Comparison of ENCODE assay signal across 8 cellular contexts in the genomic region with DNA sequence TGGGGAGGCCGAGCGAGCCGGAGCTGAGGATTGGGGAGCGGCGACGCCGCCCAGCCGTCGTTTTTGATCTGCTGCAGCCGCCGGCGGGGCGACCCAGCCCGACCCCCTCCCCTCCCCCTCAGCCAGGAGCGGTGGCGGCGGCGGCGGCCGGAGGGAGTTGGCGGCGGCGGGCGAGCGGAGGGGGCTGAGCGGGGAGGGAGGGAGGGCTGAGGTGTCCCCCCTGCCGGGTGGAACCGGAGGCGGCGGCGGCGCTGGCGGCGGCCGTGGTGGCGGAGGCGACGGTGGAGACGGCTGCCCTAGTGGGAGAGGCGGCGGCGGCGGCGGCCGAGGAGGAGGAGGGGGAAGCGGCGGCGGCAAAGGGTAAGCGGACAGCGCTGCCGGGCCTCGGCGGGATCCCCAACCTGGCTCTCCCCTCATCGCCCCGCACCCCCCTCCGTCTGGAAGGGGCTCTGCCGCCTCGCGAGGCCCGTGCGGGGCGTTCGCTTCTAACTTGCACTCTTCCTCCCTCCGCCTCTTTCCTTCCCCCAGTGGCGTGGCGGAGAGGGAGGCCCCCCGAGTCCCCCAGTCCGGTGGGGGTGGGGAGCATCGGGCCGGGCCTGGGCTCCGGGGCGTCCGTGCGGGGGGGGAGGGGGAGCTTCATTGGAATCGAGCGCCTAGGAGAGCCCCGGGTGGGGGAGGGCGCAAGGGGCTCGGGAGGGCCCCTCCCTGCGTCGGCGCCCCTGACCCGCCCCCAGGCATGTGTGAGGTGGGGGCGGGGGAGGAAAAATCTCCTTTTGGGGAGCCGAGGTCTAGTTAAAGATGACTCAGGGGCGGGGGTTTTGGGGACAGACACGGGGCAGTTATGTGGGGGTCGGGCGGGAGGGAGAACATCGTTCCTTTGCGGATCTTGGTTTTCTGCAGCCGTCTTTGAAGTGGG. TPM values are rescaled to one million over a fixed set of nuclear protein-coding genes. Genes with fewer than 3 reads are reported as not detected.
A peak's percentile ranks its signal among the peaks of the same experiment; 100 is the strongest.
DNase-seq lines count a peak whose midpoint lies in the region; ATAC-seq and TF ChIP-seq lines count a peak whose summit lies in the region.

A gene with protein sequence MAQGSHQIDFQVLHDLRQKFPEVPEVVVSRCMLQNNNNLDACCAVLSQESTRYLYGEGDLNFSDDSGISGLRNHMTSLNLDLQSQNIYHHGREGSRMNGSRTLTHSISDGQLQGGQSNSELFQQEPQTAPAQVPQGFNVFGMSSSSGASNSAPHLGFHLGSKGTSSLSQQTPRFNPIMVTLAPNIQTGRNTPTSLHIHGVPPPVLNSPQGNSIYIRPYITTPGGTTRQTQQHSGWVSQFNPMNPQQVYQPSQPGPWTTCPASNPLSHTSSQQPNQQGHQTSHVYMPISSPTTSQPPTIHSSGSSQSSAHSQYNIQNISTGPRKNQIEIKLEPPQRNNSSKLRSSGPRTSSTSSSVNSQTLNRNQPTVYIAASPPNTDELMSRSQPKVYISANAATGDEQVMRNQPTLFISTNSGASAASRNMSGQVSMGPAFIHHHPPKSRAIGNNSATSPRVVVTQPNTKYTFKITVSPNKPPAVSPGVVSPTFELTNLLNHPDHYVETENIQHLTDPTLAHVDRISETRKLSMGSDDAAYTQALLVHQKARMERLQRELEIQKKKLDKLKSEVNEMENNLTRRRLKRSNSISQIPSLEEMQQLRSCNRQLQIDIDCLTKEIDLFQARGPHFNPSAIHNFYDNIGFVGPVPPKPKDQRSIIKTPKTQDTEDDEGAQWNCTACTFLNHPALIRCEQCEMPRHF (plus strand): TSS at position 57 of the 916 bp plus-strand sequence. CDS start 52,286 bp downstream, outside the sequence.

- CTCF ChIA-PET in HCT116 (lab: Charles Lee): no interaction called here
- CTCF ChIA-PET in activated CD4-positive, alpha-beta memory T cell treated with anti-CD3 and anti-CD28 coated beads for 36 hours (lab: Charles Lee): interaction anchor here (0.7 to 1.8 kb wide), 6 partner anchors 114 to 289 kb away, joined by 3 to 4 read pairs (median 3); no protein-coding TSS in a partner anchor

- RAD21 ChIA-PET in HCT116 (lab: Charles Lee; ENCODE audit: low non-redundant PET in 1 of 2, low total read pairs in 2 of 2, uncharacterized antibody in 2 of 2, unreplicated experiment in 2 of 2): no interaction called here

- no peaks in the 10 kb centered on the region for H3K9me2 ChIP-seq in HCT116 (ENCODE audit: insufficient read depth)

- peak within 1 kb of the TSS; percentile 84 for H3K9ac ChIP-seq in HCT116 (ENCODE audit: low read length)

- no peaks in the 10 kb centered on the region for H3K9me3 Mint-ChIP-seq in activated CD4-positive, alpha-beta memory T cell treated with anti-CD3 and anti-CD28 coated beads for 36 hours

- H3K36me3 Mint-ChIP-seq in activated CD4-positive, alpha-beta memory T cell treated with anti-CD3 and anti-CD28 coated beads for 36 hours: peaks cover 27% of the 10 kb centered on the region

- no TSS peak for BruUV-seq in HCT116 (replicated peaks; lab: Mats Ljungman, UMichigan)

- H3K27ac ChIP-seq in HCT116 (ENCODE audit: low read depth, low read length) (peak within 1 kb of the TSS; percentile 95), mesodermal cell (ENCODE audit: low read depth, low read length, severe bottlenecking) (peak within 1 kb of the TSS; percentile 98)

- no peak for TF ChIP-seq RAD21 in HCT116 (IDR thresholded peaks at IDR 0.05; ENCODE audit: low read depth)

- H3K4me3 Mint-ChIP-seq in activated CD4-positive, alpha-beta memory T cell treated with anti-CD3 and anti-CD28 coated beads for 36 hours: peak within 1 kb of the TSS; percentile 93

- H2AFZ ChIP-seq in HCT116 (ENCODE audit: low read depth, low read length, poor library complexity, severe bottlenecking): peak within 1 kb of the TSS; percentile 66

- TF ChIP-seq POLR2A in HCT116 (IDR thresholded peaks at IDR 0.05; ENCODE audit: borderline replicate concordance, extremely low read depth, insufficient read depth, insufficient read length): no peak
- no peak for TF ChIP-seq POLR2A in NB4 (IDR thresholded peaks at IDR 0.05; ENCODE audit: extremely low read depth, insufficient read length)

- WGBS in mesodermal cell (ENCODE audit: insufficient coverage in 2 of 2), 2 experiments: 0% methylated on average over 7 to 9 of the region's 92 CpGs

- ATAC-seq in HCT116: peak; percentile 40

- no peaks in the 10 kb centered on the region for H3K9me3 ChIP-seq in HCT116 (ENCODE audit: control insufficient read depth in 1 of 2, insufficient read depth in 1 of 2, low read depth in 1 of 2, low read length in 2 of 2)
- H3K9me3 ChIP-seq in mesodermal cell (ENCODE audit: control insufficient read depth, low read length): no peaks in the 10 kb centered on the region

- POLR2A ChIA-PET in HCT116 (lab: Charles Lee): interaction anchor here (0.9 kb wide), 1 partner anchor 14 kb away, joined by 3 read pairs; no protein-coding TSS in a partner anchor
- POLR2A ChIA-PET in activated CD4-positive, alpha-beta memory T cell treated with anti-CD3 and anti-CD28 coated beads for 36 hours (lab: Charles Lee): interaction anchor here (0.7 to 4.5 kb wide), 19 partner anchors 18 to 287 kb away, joined by 3 to 48 read pairs (median 4); no protein-coding TSS in a partner anchor

- H3K27me3 Mint-ChIP-seq in activated CD4-positive, alpha-beta memory T cell treated with anti-CD3 and anti-CD28 coated beads for 36 hours: no peaks in the 10 kb centered on the region

- TF ChIP-seq CTCF in GM06990 (IDR thresholded peaks at IDR 0.05; ENCODE audit: insufficient read depth, low read length, poor library complexity, severe bottlenecking) (no peak), HCT116 (IDR thresholded peaks at IDR 0.05 in 2 of 3, conservative IDR thresholded peaks at IDR 0.05 in 1 of 3; ENCODE audit: borderline replicate concordance in 1 of 3, insufficient read depth in 1 of 3, low read depth in 2 of 3, low read length in 2 of 3) (no peak), NB4 (IDR thresholded peaks at IDR 0.05; ENCODE audit: low read depth, low read length) (no peak)

- H4K20me1 ChIP-seq in HCT116 (ENCODE audit: insufficient read depth): peaks cover 12% of the 10 kb centered on the region; the same call in 1 of the 2 replicates

- DNase-seq in GM06990 (ENCODE audit: extremely low read depth, insufficient read length) (peak; percentile 79), HCT116 (ENCODE audit: low read depth, low spot score) (no peak), NB4 (ENCODE audit: low read depth) (peak; percentile 72), inferior parietal cortex (ENCODE audit: extremely low spot score) (no peak)
- DNase-seq in activated CD4-positive, alpha-beta memory T cell treated with anti-CD3 and anti-CD28 coated beads for 36 hours: peak; percentile 88
- peak; percentile 64 for DNase-seq in effector CD4-positive, alpha-beta T cell
- peak; percentile 53 for DNase-seq in stimulated activated CD8-positive, alpha-beta memory T cell treated with anti-CD3 and anti-CD28 coated beads, Interleukin-15, amount 100 ng/mL, for 1 hour (ENCODE audit: low read depth)

- peaks cover 51% of the 10 kb centered on the region for H3K79me2 ChIP-seq in HCT116 (ENCODE audit: insufficient read depth, low read length)

- peaks cover 33% of the 10 kb centered on the region for H3K4me1 Mint-ChIP-seq in activated CD4-positive, alpha-beta memory T cell treated with anti-CD3 and anti-CD28 coated beads for 36 hours (ENCODE audit: low read depth)

- H3K27me3 ChIP-seq in GM06990 (replicated peaks; ENCODE audit: control insufficient read depth, insufficient read depth, low read length): no peaks in the 10 kb centered on the region
- H3K27me3 ChIP-seq in HCT116 (ENCODE audit: insufficient read depth, low read length): 0 out of 2 replicates have a peak, but pooled peaks cover 3% of the 10 kb centered on the region

- H3K4me3 ChIP-seq in GM06990 (replicated peaks; ENCODE audit: low read depth, low read length) (peak within 1 kb of the TSS; percentile 97), HCT116 (replicated peaks in 1 of 2; ENCODE audit: low read depth in 1 of 2, low read length in 2 of 2) (peak within 1 kb of the TSS; percentile 76 to 82), NB4 (ENCODE audit: low read depth, low read length) (peak within 1 kb of the TSS; percentile 89), mesodermal cell (ENCODE audit: extremely low read depth, insufficient read depth, low read length, poor library complexity, severe bottlenecking) (peak within 1 kb of the TSS; percentile 90)

- intact Hi-C loops in HCT116 (cut with micrococcal nuclease): loop anchor here (5.0 kb wide), 1 partner anchor 86 kb away; no protein-coding TSS in a partner anchor
- intact Hi-C loops in activated CD4-positive, alpha-beta memory T cell treated with anti-CD3 and anti-CD28 coated beads for 36 hours (cut with micrococcal nuclease): loop anchor here (1.0 to 10.0 kb wide), 9 partner anchors 51 to 483 kb away; a partner anchor contains a TSS

- H3K36me3 ChIP-seq in GM06990 (ENCODE audit: control insufficient read depth, insufficient read depth, low read length): no peaks in the 10 kb centered on the region
- no peaks in the 10 kb centered on the region for H3K36me3 ChIP-seq in HCT116 (ENCODE audit: control insufficient read depth in 1 of 2, insufficient read depth in 2 of 2, low read length in 2 of 2)
- H3K36me3 ChIP-seq in mesodermal cell (ENCODE audit: control insufficient read depth, insufficient read depth, low read length): no peaks in the 10 kb centered on the region

- peak within 1 kb of the TSS; percentile 88 for H3K4me2 ChIP-seq in HCT116 (ENCODE audit: low read length)

- H3K27ac Mint-ChIP-seq in activated CD4-positive, alpha-beta memory T cell treated with anti-CD3 and anti-CD28 coated beads for 36 hours: peak within 1 kb of the TSS; percentile 97

- H3K4me1 ChIP-seq in HCT116 (ENCODE audit: control insufficient read depth in 1 of 2, insufficient read depth in 2 of 2, low read length in 2 of 2) (peaks cover 21 to 28% of the 10 kb centered on the region in 2 experiments; a peak in 3 of 4 replicates), mesodermal cell (ENCODE audit: control insufficient read depth, insufficient read depth, low read length, poor library complexity, severe bottlenecking) (peaks cover 9% of the 10 kb centered on the region)

TF ChIP-seq in HCT116, 20 proteins besides CTCF, POLR2A, EP300 and RAD21:
- TF ChIP-seq EGR1 (IDR thresholded peaks at IDR 0.05; ENCODE audit: low read depth) (no peak), TCF7L2 (IDR thresholded peaks at IDR 0.05; ENCODE audit: borderline replicate concordance, extremely low read depth, insufficient read depth, insufficient read length) (peak; percentile 45)

RNA-seq across cellular contexts. Expression of the gene that starts here (rescaled TPM):
- total RNA-seq in HCT116 (2021; ENCODE audit: unreplicated experiment): 56.7 TPM
- 27.9 and 35.0 TPM in 2 replicates for polyA plus RNA-seq in HCT116 (2012)
- 10 to 100 TPM; 92.0 to 92.9 TPM for total RNA-seq in activated CD4-positive, alpha-beta memory T cell treated with anti-CD3 and anti-CD28 coated beads for 36 hours
- 76.2 TPM for polyA plus RNA-seq in mesodermal cell (2013, experiment 1 of 2)
- polyA plus RNA-seq in mesodermal cell (2013, experiment 2 of 2): 74.3 TPM

Comparison
In these comparisons a context has a peak if more than half of its experiments do, and no peak if none do; other contexts are left out.
1. DNase-seq: peak in GM06990 (single experiment), NB4 (single experiment), activated CD4-positive, alpha-beta memory T cell treated with anti-CD3 and anti-CD28 coated beads for 36 hours (single experiment), effector CD4-positive, alpha-beta T cell (single experiment) and stimulated activated CD8-positive, alpha-beta memory T cell treated with anti-CD3 and anti-CD28 coated beads, Interleukin-15, amount 100 ng/mL, for 1 hour (single experiment); none in HCT116 (single experiment) and inferior parietal cortex (single experiment).
2. Peak in every context shown above with its lines, with median percentiles within 50 percentile points of each other: H3K4me3 ChIP-seq.